ENCODE assay signal across 8 cellular contexts in the genomic region with DNA sequence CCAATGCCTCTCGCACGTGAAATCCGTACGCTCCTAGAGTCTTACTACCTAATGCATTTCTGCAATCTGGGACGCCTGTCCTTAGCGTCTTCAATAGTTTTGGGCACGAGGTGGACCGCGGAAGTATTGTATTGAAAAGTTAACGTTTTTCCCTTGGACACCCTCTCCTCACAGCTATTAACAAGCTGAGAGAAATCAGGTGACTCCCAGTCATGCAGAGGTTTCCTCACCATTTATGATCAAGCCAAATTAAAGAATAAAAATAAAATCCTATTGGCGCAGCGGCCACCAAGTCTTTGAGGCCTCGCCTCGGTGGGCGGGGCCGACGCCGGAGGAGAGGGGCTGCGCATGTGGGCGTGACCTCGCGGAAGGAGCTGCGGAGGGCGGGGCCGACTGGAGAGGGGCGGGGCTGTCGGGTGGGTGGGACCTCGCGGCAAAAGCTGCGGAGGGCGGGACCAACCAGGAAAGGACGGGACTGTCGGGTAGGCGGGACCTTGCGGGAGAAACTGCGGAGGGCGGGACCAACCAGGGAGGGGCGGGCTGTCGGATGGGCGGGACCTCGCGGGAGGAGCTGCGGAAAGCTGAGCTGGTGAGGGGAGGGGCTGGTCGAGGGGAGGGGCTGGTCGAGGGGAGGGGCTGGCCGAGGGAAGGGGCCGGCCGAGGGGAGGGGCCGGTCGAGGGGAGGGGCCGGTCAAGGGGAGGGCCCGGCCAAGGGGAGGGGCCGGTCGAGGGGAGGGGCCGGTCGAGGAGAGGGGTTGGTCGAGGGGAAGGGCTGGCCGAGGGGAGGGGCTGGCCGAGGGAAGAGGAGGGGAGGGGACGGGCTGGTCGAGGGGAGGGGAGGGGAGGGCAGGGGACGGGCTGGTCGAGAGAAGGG. TPM values are rescaled to one million over a fixed set of nuclear protein-coding genes. Genes with fewer than 3 reads are reported as not detected.
A peak's percentile ranks its signal among the peaks of the same experiment; 100 is the strongest.
DNase-seq lines count a peak whose midpoint lies in the region; ATAC-seq, FAIRE-seq and TF ChIP-seq lines count a peak whose summit lies in the region.

No MANE protein-coding gene starts in this region.

- intact Hi-C loops in CD14-positive monocyte (cut with micrococcal nuclease): loop anchor here (2.0 to 10.0 kb wide), 2 partner anchors 30 to 184 kb away; no protein-coding TSS in a partner anchor

- no peak for TF ChIP-seq POLR2A in H1 (IDR thresholded peaks at IDR 0.05; ENCODE audit: control extremely low read depth in 1 of 2, low read depth in 2 of 2, low read length in 2 of 2)

- H3K18ac ChIP-seq in H1 (ENCODE audit: extremely low read depth, low read length): no peak overlapping the region
- H3K18ac ChIP-seq in mesenchymal stem cell (ENCODE audit: low read depth in 1 of 2, low read length in 2 of 2): no peak overlapping the region

- peak; percentile 53 for ATAC-seq in GM21381 (IDR thresholded peaks at IDR 0.05; ENCODE audit: unreplicated experiment)

- TF ChIP-seq CTCF in CD14-positive monocyte (IDR thresholded peaks at IDR 0.05): no peak
- no peak for TF ChIP-seq CTCF in H1 (IDR thresholded peaks at IDR 0.05; ENCODE audit: control extremely low read depth in 1 of 3, insufficient read depth in 1 of 3, low read depth in 1 of 3, low read length in 3 of 3)

- H3K4me1 Mint-ChIP-seq in CD14-positive monocyte: peaks cover 17% of the 10 kb centered on the region

- CTCF ChIA-PET in H1 (lab: Charles Lee; ENCODE audit: partially characterized antibody): interaction anchor here (0.5 to 2.5 kb wide), 3 partner anchors 11 to 1112 kb away, joined by 3 to 8 read pairs (median 4); no protein-coding TSS in a partner anchor

- H2AFZ ChIP-seq in H1 (ENCODE audit: low read length): peak overlapping the region; percentile 90
- no peak overlapping the region for H2AFZ ChIP-seq in mesenchymal stem cell (ENCODE audit: low read depth, low read length)

- H3K27me3 Mint-ChIP-seq in CD14-positive monocyte (ENCODE audit: low read depth in 3 of 3): peaks cover 40 to 61% (median 48%) of the 10 kb centered on the region in 3 donors

- H2BK12ac ChIP-seq in H1 (ENCODE audit: low read depth, low read length) (no peak overlapping the region), mesenchymal stem cell (ENCODE audit: low read length in 2 of 2) (no peak overlapping the region)

- H4K91ac ChIP-seq in H1 (replicated peaks; ENCODE audit: insufficient read length, low read length) (no peak overlapping the region), mesenchymal stem cell (ENCODE audit: low read length) (no peak overlapping the region)

- H3K4ac ChIP-seq in H1 (replicated peaks; ENCODE audit: insufficient read length, low read depth, low read length) (no peak overlapping the region), mesenchymal stem cell (ENCODE audit: low read depth in 1 of 2, low read length in 2 of 2) (no peak overlapping the region)

- no peak overlapping the region for H2BK5ac ChIP-seq in H1 (ENCODE audit: low read depth, low read length)
- H2BK5ac ChIP-seq in mesenchymal stem cell (ENCODE audit: low read depth, low read length, poor library complexity, severe bottlenecking): no peak overlapping the region

- H3K4me2 ChIP-seq in H1 (ENCODE audit: insufficient read depth in 1 of 2, low read depth in 2 of 2, low read length in 2 of 2) (peak overlapping the region; percentile 61 to 83), mesenchymal stem cell (ENCODE audit: low read length, poor library complexity, severe bottlenecking) (peak overlapping the region; percentile 59)

- H3K9ac ChIP-seq in HUES6 (ENCODE audit: low read length) (no peak overlapping the region), H1 (replicated peaks in 1 of 4; ENCODE audit: extremely low read depth in 1 of 4, low read depth in 3 of 4, low read length in 3 of 4) (no peak overlapping the region), mesenchymal stem cell (ENCODE audit: low read length) (peak overlapping the region; percentile 83)

- H3K79me2 ChIP-seq in H1 (ENCODE audit: control insufficient read depth in 1 of 2, insufficient read depth in 2 of 2, low read length in 2 of 2): no peaks in the 10 kb centered on the region

- H3K27ac Mint-ChIP-seq in CD14-positive monocyte: peak overlapping the region in 6 of 7 donors; percentile 50 to 84 (median 70)

- H3K27ac ChIP-seq in HUES6 (ENCODE audit: low read depth, low read length): no peak overlapping the region
- H3K27ac ChIP-seq in H1 (ENCODE audit: low read depth, low read length): no peak overlapping the region
- H3K27ac ChIP-seq in mesenchymal stem cell (ENCODE audit: low read length, poor library complexity, severe bottlenecking): no peak overlapping the region

- no peak for TF ChIP-seq RAD21 in H1 (IDR thresholded peaks at IDR 0.05 in 1 of 2, conservative IDR thresholded peaks at IDR 0.05 in 1 of 2; ENCODE audit: low read depth in 2 of 2, low read length in 2 of 2)

- H2BK15ac ChIP-seq in H1 (ENCODE audit: low read length) (no peak overlapping the region), mesenchymal stem cell (ENCODE audit: low read depth, poor library complexity, severe bottlenecking) (no peak overlapping the region)

- peaks cover 0 to 7% of the 10 kb centered on the region in 2 experiments for H4K20me1 ChIP-seq in H1 (replicated peaks in 1 of 2; ENCODE audit: control insufficient read depth in 1 of 2, insufficient read depth in 2 of 2, low read length in 2 of 2)

- H3K4me3 Mint-ChIP-seq in CD14-positive monocyte: peak overlapping the region; percentile 64 to 69

- DNase-seq in CD14-positive monocyte (ENCODE audit: low spot score) (peak; percentile 96), NOMO-1 treated with dmso at 0.1 percent for 144 hours (lab: John Stamatoyannopoulos, UW; ENCODE audit: unreplicated experiment) (peak; percentile 94), H1 (ENCODE audit: low read depth in 1 of 2, low spot score in 2 of 2) (peak; percentile 90 to 99), mesenchymal stem cell (peak; percentile 96)
- DNase-seq in activated CD8-positive, alpha-beta memory T cell treated with anti-CD3 and anti-CD28 coated beads, Interleukin-2, amount 50 U/mL, for 1 hour (ENCODE audit: extremely low read depth): peak; percentile 94
- peak; percentile 94 to 97 (median 96) for DNase-seq in stimulated activated CD4-positive, alpha-beta T cell treated with anti-CD3 and anti-CD28 coated beads, TNF-alpha, amount 100 ng/mL, for 4 hours (ENCODE audit: low read depth in 3 of 3)

- POLR2A ChIA-PET in H1 (lab: Charles Lee; ENCODE audit: partially characterized antibody): interaction anchor here (1.2 to 1.6 kb wide), 2 partner anchors 11 to 53 kb away, joined by 3 to 5 read pairs; no protein-coding TSS in a partner anchor

- H3K36me3 Mint-ChIP-seq in CD14-positive monocyte: peaks cover 25 to 26% of the 10 kb centered on the region in 2 donors

- H4K5ac ChIP-seq in H1 (ENCODE audit: insufficient read length, low read depth, low read length): no peak overlapping the region

- H3K4me1 ChIP-seq in HUES6 (ENCODE audit: control insufficient read depth, insufficient read depth, low read length) (peaks cover 9% of the 10 kb centered on the region; the same call in 1 of the 2 replicates), H1 (replicated peaks in 1 of 4; ENCODE audit: control insufficient read depth in 3 of 4, insufficient read depth in 4 of 4, low read length in 3 of 4) (peaks cover 0 to 3% (median 2%) of the 10 kb centered on the region in 4 experiments; a peak in 4 of 7 replicates), mesenchymal stem cell (ENCODE audit: control insufficient read depth, insufficient read depth, low read depth, low read length) (peaks cover 3% of the 10 kb centered on the region)

- H2BK120ac ChIP-seq in H1 (replicated peaks; ENCODE audit: low read depth, low read length) (no peak overlapping the region), mesenchymal stem cell (ENCODE audit: low read depth, low read length) (no peak overlapping the region)

- peaks cover 3% of the 10 kb centered on the region; the same call in 1 of the 2 replicates for H3K23me2 ChIP-seq in H1 (ENCODE audit: low read depth, low read length)

- FAIRE-seq in H1 (lab: Jason Lieb, UNC): no peak

- 11% methylated on average over 22 of the region's 63 CpGs; no CpG with 5 or more reads in 1 of the 2 experiments for WGBS in H1 (ENCODE audit: extremely low coverage in 1 of 2, insufficient coverage in 1 of 2, insufficient read length in 1 of 2, insufficient replicate concordance in 2 of 2, low coverage in 1 of 2, low lambda C conversion rate in 2 of 2, missing lambda C conversion rate in 1 of 2), 2 experiments
- WGBS in mesenchymal stem cell: 8% methylated on average over 45 of the region's 63 CpGs

- TF ChIP-seq EP300 in H1 (IDR thresholded peaks at IDR 0.05; ENCODE audit: borderline replicate concordance in 1 of 2, low read depth in 2 of 2, low read length in 2 of 2): no peak

- H3K9me3 ChIP-seq in HUES6 (ENCODE audit: control insufficient read depth, insufficient read depth, low read depth, low read length): no peaks in the 10 kb centered on the region
- no peaks in the 10 kb centered on the region for H3K9me3 ChIP-seq in H1 (ENCODE audit: insufficient read depth in 2 of 2, low read depth in 1 of 2, low read length in 1 of 2)
- H3K9me3 ChIP-seq in mesenchymal stem cell (ENCODE audit: control insufficient read depth, low read length): no peaks in the 10 kb centered on the region

- H4K8ac ChIP-seq in H1 (ENCODE audit: extremely low read depth, insufficient read depth, low read length) (no peak overlapping the region), mesenchymal stem cell (ENCODE audit: low read length) (peak overlapping the region; percentile 12)

- H2AK5ac ChIP-seq in H1 (ENCODE audit: low read depth, low read length) (no peak overlapping the region), mesenchymal stem cell (ENCODE audit: low read length, severe bottlenecking) (no peak overlapping the region)

- H3K56ac ChIP-seq in H1 (replicated peaks; ENCODE audit: insufficient read length, low read depth, low read length): no peak overlapping the region

- H3K14ac ChIP-seq in H1 (ENCODE audit: insufficient read length) (no peak overlapping the region), mesenchymal stem cell (ENCODE audit: low read length in 2 of 2) (no peak overlapping the region)

- H3K36me3 ChIP-seq in HUES6 (ENCODE audit: control insufficient read depth, insufficient read depth, low read length) (peaks cover 12% of the 10 kb centered on the region), H1 (ENCODE audit: control insufficient read depth in 2 of 4, insufficient read depth in 4 of 4, low read length in 3 of 4) (no peaks in the 10 kb centered on the region), mesenchymal stem cell (ENCODE audit: control insufficient read depth in 1 of 2, insufficient read depth in 2 of 2, low read depth in 1 of 2, low read length in 2 of 2) (peaks cover 7 to 15% of the 10 kb centered on the region in 2 experiments)

- H3K79me1 ChIP-seq in H1 (ENCODE audit: low read depth, low read length) (no peaks in the 10 kb centered on the region), mesenchymal stem cell (replicated peaks; ENCODE audit: low read length, poor library complexity, severe bottlenecking) (peaks cover 8% of the 10 kb centered on the region)

- H2BK20ac ChIP-seq in H1 (ENCODE audit: low read length): no peak overlapping the region

- H3K9me3 Mint-ChIP-seq in CD14-positive monocyte: peaks cover 0 to 25% (median 2%) of the 10 kb centered on the region in 7 donors

- H3K4me3 ChIP-seq in HUES6 (ENCODE audit: low read depth, low read length) (peak overlapping the region; percentile 61), H1 (ENCODE audit: extremely low read depth in 1 of 4, insufficient read depth in 2 of 4, low read depth in 3 of 4, low read length in 4 of 4) (peak overlapping the region in 3 of 4 experiments; percentile 23 to 95 (median 90); a peak in 5 of 8 replicates), mesenchymal stem cell (ENCODE audit: insufficient read depth in 1 of 2, low read depth in 1 of 2, low read length in 2 of 2) (peak overlapping the region; percentile 69 to 87)

- H3K23ac ChIP-seq in H1 (ENCODE audit: insufficient read length) (no peak overlapping the region), mesenchymal stem cell (ENCODE audit: low read length in 2 of 2) (no peak overlapping the region)

- H3K27me3 ChIP-seq in HUES6 (ENCODE audit: control insufficient read depth, insufficient read depth, low read length): peaks cover 23% of the 10 kb centered on the region
- H3K27me3 ChIP-seq in H1 (replicated peaks in 1 of 4; ENCODE audit: control insufficient read depth in 3 of 4, extremely low read depth in 1 of 4, insufficient read depth in 3 of 4, low read length in 3 of 4): peaks cover 3 to 18% (median 11%) of the 10 kb centered on the region in 4 experiments; a peak in 6 of 7 replicates
- peaks cover 14 to 20% of the 10 kb centered on the region in 2 experiments for H3K27me3 ChIP-seq in mesenchymal stem cell (ENCODE audit: control insufficient read depth in 1 of 2, insufficient read depth in 1 of 2, low read length in 2 of 2)

RNA-seq across cellular contexts. Expression of a gene that starts 1.1 kb away (rescaled TPM):
- polyA plus RNA-seq in CD14-positive monocyte: 10 to 100 TPM; 61.9 to 64.0 TPM
- 95.9 and 102 TPM in 2 replicates for total RNA-seq in H1 (2021; fragmentation: NEBNext Ultra II Directional; extraction: Animal tissue kit (Norgen Biotek cat#: 25700))
- 35.1 and 49.6 TPM in 2 replicates for polyA plus RNA-seq in H1 (2011; rRNA removed)
- 51.3 TPM for polyA plus RNA-seq in H1 (2011; cell fraction: cytosol; rRNA removed)
- 44.9 TPM for polyA plus RNA-seq in H1 (2011; cell fraction: nucleus; rRNA removed)
- 47.5 to 73.4 TPM (median 53.6 TPM) in 4 replicates for polyA plus RNA-seq in H1 (2012, experiment 1 of 2)
- 17.1 TPM for polyA plus RNA-seq in H1 (2012, experiment 2 of 2)
- polyA plus RNA-seq in H1 (2013, experiment 1 of 2): 145 TPM
- 143 TPM for polyA plus RNA-seq in H1 (2013, experiment 2 of 2)
- 86.1 and 102 TPM in 2 replicates for polyA minus RNA-seq in H1 (2011; rRNA and poly(A)+ RNA removed)
- 44.5 TPM for polyA minus RNA-seq in H1 (2011; cell fraction: cytosol; rRNA and poly(A)+ RNA removed)
- polyA minus RNA-seq in H1 (2011; cell fraction: nucleus; rRNA and poly(A)+ RNA removed): 73.2 TPM
- polyA plus RNA-seq in mesenchymal stem cell (2013, experiment 1 of 2): 131 TPM
- polyA plus RNA-seq in mesenchymal stem cell (2013, experiment 2 of 2): 141 TPM
